10 cellular contexts compared by ENCODE assay signal in the genomic region with DNA sequence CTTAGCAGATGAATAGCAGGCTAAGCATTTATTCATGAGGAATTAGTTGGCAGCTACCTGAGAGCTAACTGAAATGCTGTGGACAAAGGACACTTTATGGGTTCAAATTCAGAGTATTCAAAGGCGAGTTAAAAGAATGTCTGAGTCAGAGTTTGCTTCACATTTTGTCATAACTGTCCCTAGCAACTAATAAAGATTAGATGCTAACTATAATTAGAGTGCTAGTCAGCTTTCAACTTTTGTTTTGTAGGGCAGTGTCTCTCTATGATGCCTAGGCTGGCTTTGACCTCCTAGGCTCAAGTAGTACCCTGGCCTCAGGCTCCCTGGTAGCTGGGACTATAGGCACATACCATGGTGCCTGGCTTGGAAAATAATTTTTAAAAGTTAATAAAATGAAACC. TPM values are rescaled to one million over a fixed set of nuclear protein-coding genes. Genes with fewer than 3 reads are reported as not detected.
DNase-seq lines count a peak whose midpoint lies in the region; ATAC-seq and TF ChIP-seq lines count a peak whose summit lies in the region.
"Had no signal": no experiment of that assay in that cellular context is flagged by ENCODE, and none has a peak within 500 bp of the region (broad histone marks: within the 10 kb centered on the region; RNA-seq: fewer than 3 reads in every experiment).

No MANE protein-coding gene starts in this region.

- H4K8ac ChIP-seq in neuronal stem cell (ENCODE audit: low read depth, low read length): no peak overlapping the region

- peaks cover 2% of the 10 kb centered on the region for H3K79me1 ChIP-seq in neuronal stem cell (ENCODE audit: low read depth, low read length)

- H2AK5ac ChIP-seq in neuronal stem cell (ENCODE audit: low read depth, low read length): no peak overlapping the region

- H3K27me3 ChIP-seq in heart right ventricle: no peaks in the 10 kb centered on the region
- no peaks in the 10 kb centered on the region for H3K27me3 ChIP-seq in adipocyte (replicated peaks; ENCODE audit: control insufficient read depth, insufficient read depth, low read length)
- H3K27me3 ChIP-seq in gastroesophageal sphincter: no peaks in the 10 kb centered on the region
- H3K27me3 ChIP-seq in neuronal stem cell (ENCODE audit: control insufficient read depth in 3 of 3, insufficient read depth in 3 of 3, low read depth in 1 of 3, low read length in 3 of 3): no peaks in the 10 kb centered on the region

- WGBS in heart right ventricle, 2 donors: 55 to 66% methylated on average over 1 of the region's 1 CpG
- 0 to 14% methylated on average over 1 of the region's 1 CpG for WGBS in gastroesophageal sphincter (ENCODE audit: low coverage in 1 of 2), 2 donors
- no CpG with 5 or more reads among the region's 1 CpG for WGBS in neuronal stem cell (ENCODE audit: extremely low coverage in 2 of 2, insufficient read length in 2 of 2, insufficient replicate concordance in 1 of 2), 2 donors

- H3K23ac ChIP-seq in neuronal stem cell (ENCODE audit: low read depth, low read length, poor library complexity): no peak overlapping the region

- H2AFZ ChIP-seq in neuronal stem cell (ENCODE audit: low read length): no peak overlapping the region

- TF ChIP-seq EP300 in gastroesophageal sphincter (IDR thresholded peaks at IDR 0.05): no peak

- H3K9me3 ChIP-seq in heart right ventricle: no peaks in the 10 kb centered on the region
- no peaks in the 10 kb centered on the region for H3K9me3 ChIP-seq in adipocyte (ENCODE audit: control insufficient read depth, low read length)
- no peaks in the 10 kb centered on the region for H3K9me3 ChIP-seq in gastroesophageal sphincter
- H3K9me3 ChIP-seq in neuronal stem cell (replicated peaks in 1 of 2; ENCODE audit: control insufficient read depth in 2 of 2, insufficient read depth in 1 of 2, low read depth in 1 of 2, low read length in 2 of 2): no peaks in the 10 kb centered on the region

- H3K4me3 ChIP-seq in heart right ventricle (no peak overlapping the region), adipocyte (ENCODE audit: low read length) (no peak overlapping the region), gastroesophageal sphincter (no peak overlapping the region), neuronal stem cell (ENCODE audit: low read length in 2 of 2) (no peak overlapping the region)

- ATAC-seq in heart right ventricle (peak in 4 of 8 donors; percentile 30 to 57 (median 50)), gastroesophageal sphincter (no peak)
- ATAC-seq in stimulated activated memory B cell treated with anti-CD40 and anti-IgM and Interleukin-4, amounts not matched to agents 10 μg/mL and 1 μg/mL and 100 μg/mL, for 72 hours: no peak

- H3K4me1 ChIP-seq in heart right ventricle (peaks cover 0 to 53% (median 46%) of the 10 kb centered on the region in 9 donors), adipocyte (ENCODE audit: control insufficient read depth, insufficient read depth, low read length) (peaks cover 29% of the 10 kb centered on the region), gastroesophageal sphincter (peaks cover 8 to 44% (median 24%) of the 10 kb centered on the region in 3 donors), neuronal stem cell (ENCODE audit: control insufficient read depth in 2 of 2, insufficient read depth in 1 of 2, low read depth in 1 of 2, low read length in 2 of 2) (peaks cover 0 to 3% of the 10 kb centered on the region in 2 donors)

- H3K14ac ChIP-seq in neuronal stem cell (ENCODE audit: low read length): no peak overlapping the region

- H3K27ac Mint-ChIP-seq in stimulated activated memory B cell treated with anti-CD40 and anti-IgM and Interleukin-4, amounts not matched to agents 10 μg/mL and 1 μg/mL and 100 μg/mL, for 72 hours: peak overlapping the region; percentile 92
- H3K27ac Mint-ChIP-seq: IgD-negative memory B cell had no signal

- H3K9me3 Mint-ChIP-seq in stimulated activated memory B cell treated with anti-CD40 and anti-IgM and Interleukin-4, amounts not matched to agents 10 μg/mL and 1 μg/mL and 100 μg/mL, for 72 hours: peaks cover 3% of the 10 kb centered on the region
- H3K9me3 Mint-ChIP-seq: IgD-negative memory B cell had no signal

- TF ChIP-seq CTCF in heart right ventricle (IDR thresholded peaks at IDR 0.05) (no peak), gastroesophageal sphincter (IDR thresholded peaks at IDR 0.05) (no peak)

- H3K4me1 Mint-ChIP-seq in stimulated activated memory B cell treated with anti-CD40 and anti-IgM and Interleukin-4, amounts not matched to agents 10 μg/mL and 1 μg/mL and 100 μg/mL, for 72 hours: peaks cover 57% of the 10 kb centered on the region

- no peak overlapping the region for H2BK12ac ChIP-seq in neuronal stem cell (ENCODE audit: low read length)

- H2BK120ac ChIP-seq in neuronal stem cell (ENCODE audit: low read depth, low read length): no peak overlapping the region

- no peaks in the 10 kb centered on the region for H3K27me3 Mint-ChIP-seq in stimulated activated memory B cell treated with anti-CD40 and anti-IgM and Interleukin-4, amounts not matched to agents 10 μg/mL and 1 μg/mL and 100 μg/mL, for 72 hours

- H3K9ac ChIP-seq in adipocyte (ENCODE audit: low read length) (no peak overlapping the region), neuronal stem cell (ENCODE audit: low read depth, low read length, poor library complexity) (no peak overlapping the region)

- H3K4me2 ChIP-seq in neuronal stem cell (ENCODE audit: insufficient read depth, low read length, poor library complexity, severe bottlenecking): no peak overlapping the region

- H2BK15ac ChIP-seq in neuronal stem cell (ENCODE audit: low read length): no peak overlapping the region

- H3K27ac ChIP-seq in heart right ventricle (peak overlapping the region in 8 of 10 donors; percentile 19 to 64 (median 51)), gastroesophageal sphincter (peak overlapping the region; percentile 55 to 74 (median 64)), neuronal stem cell (replicated peaks; ENCODE audit: low read length) (no peak overlapping the region)

- TF ChIP-seq POLR2A in gastroesophageal sphincter (IDR thresholded peaks at IDR 0.05): no peak

- DNase-seq in heart right ventricle (no peak), cardiac septum (ENCODE audit: low spot score) (no peak), adipocyte (ENCODE audit: low read depth) (peak; percentile 15), neuronal stem cell (ENCODE audit: low spot score) (no peak), posterior cingulate gyrus (no peak)
- DNase-seq in stimulated activated CD4-positive, alpha-beta T cell treated with anti-CD3 and anti-CD28 coated beads, Interleukin-12 subunit alpha, Interleukin-12 subunit beta, amount 100 ng/mL, for 4 hours: no peak
- DNase-seq: NCI-H1436 had no signal

- peaks cover 57% of the 10 kb centered on the region for H3K36me3 Mint-ChIP-seq in stimulated activated memory B cell treated with anti-CD40 and anti-IgM and Interleukin-4, amounts not matched to agents 10 μg/mL and 1 μg/mL and 100 μg/mL, for 72 hours

- no peak overlapping the region for H3K18ac ChIP-seq in neuronal stem cell (ENCODE audit: low read length)

- no peak overlapping the region for H2BK5ac ChIP-seq in neuronal stem cell (ENCODE audit: low read length)

- no peak overlapping the region for H3K4ac ChIP-seq in neuronal stem cell (ENCODE audit: low read length)

- intact Hi-C loops in heart right ventricle (cut with DNase I) (loop anchor here in 2 of 10 donors (5.0 to 10.0 kb wide), 3 partner anchors 61 to 339 kb away; partner anchors contain the start of gene KLF9 (in 1 of the 2)), cardiac septum (cut with DNase I) (no loop called here), posterior cingulate gyrus (cut with DNase I) (no loop called here)

- peaks cover 0 to 72% (median 19%) of the 10 kb centered on the region in 9 donors for H3K36me3 ChIP-seq in heart right ventricle
- H3K36me3 ChIP-seq in adipocyte (ENCODE audit: control insufficient read depth, insufficient read depth, low read length, severe bottlenecking): peaks cover 46% of the 10 kb centered on the region
- H3K36me3 ChIP-seq in gastroesophageal sphincter: peaks cover 0 to 27% of the 10 kb centered on the region in 2 donors
- H3K36me3 ChIP-seq in neuronal stem cell (replicated peaks in 1 of 2; ENCODE audit: control insufficient read depth in 2 of 2, insufficient read depth in 2 of 2, low read length in 2 of 2): peaks cover 8 to 83% of the 10 kb centered on the region in 2 donors

- H3K4me3 Mint-ChIP-seq in stimulated activated memory B cell treated with anti-CD40 and anti-IgM and Interleukin-4, amounts not matched to agents 10 μg/mL and 1 μg/mL and 100 μg/mL, for 72 hours: no peak overlapping the region
- H3K4me3 Mint-ChIP-seq: IgD-negative memory B cell had no signal

- no peak overlapping the region for H4K91ac ChIP-seq in neuronal stem cell (ENCODE audit: low read depth, low read length, poor library complexity)

RNA-seq across cellular contexts. Expression of gene SMC5, which starts 4.6 kb away (rescaled TPM):
- total RNA-seq in heart right ventricle (10 to 100 TPM in 8 of 10 donors, 1 to 10 TPM in 2; 9.3 to 16.4 (median 13.7) TPM), cardiac septum (15.0 TPM), gastroesophageal sphincter (10 to 100 TPM; 23.4 to 74.4 (median 39.7) TPM)
- 10 to 100 TPM in 1 of 2 donors, 1 to 10 TPM in 1; 6.9 to 11.0 TPM for polyA plus RNA-seq in heart right ventricle
- polyA plus RNA-seq in neuronal stem cell (2013, experiment 1 of 2): 26.5 TPM
- polyA plus RNA-seq in neuronal stem cell (2013, experiment 2 of 2): 26.7 TPM
